ENCODE assay signal across 28 cellular contexts in the genomic region with DNA sequence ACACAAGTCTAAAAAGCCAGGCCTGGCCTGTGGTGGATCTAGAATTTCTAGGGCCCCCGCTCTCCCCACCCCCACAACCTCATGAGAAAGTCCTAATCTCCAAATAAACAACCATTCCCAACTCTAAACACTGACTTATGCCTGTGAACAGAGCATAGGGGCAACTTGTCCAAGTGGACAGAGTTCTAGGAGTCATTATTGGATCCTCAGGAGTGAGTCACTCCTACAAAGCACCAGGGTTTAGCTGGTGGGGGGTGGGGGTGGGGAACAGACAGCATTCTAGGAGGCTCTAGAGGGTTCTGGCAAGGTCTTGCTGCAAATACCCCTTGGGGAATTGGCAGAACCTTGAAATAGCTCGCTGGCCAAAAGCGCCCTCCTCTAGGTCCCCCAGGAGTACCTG.
DNase-seq lines count a peak whose midpoint lies in the region; ATAC-seq, FAIRE-seq and TF ChIP-seq lines count a peak whose summit lies in the region.
"Had no signal": no experiment of that assay in that cellular context is flagged by ENCODE, and none has a peak within 500 bp of the region (broad histone marks: within the 10 kb centered on the region; RNA-seq: fewer than 3 reads in every experiment).

No MANE protein-coding gene starts in this region.

- H3K4me1 ChIP-seq in mucosa of descending colon (ENCODE audit: low read depth) (no peaks in the 10 kb centered on the region), left lung (no peaks in the 10 kb centered on the region)
- H3K4me1 ChIP-seq: breast epithelium had no signal

- intact Hi-C loops in mucosa of descending colon (cut with DNase I, micrococcal nuclease) (no loop called here), left lung (cut with DNase I) (no loop called here)

- no peak for TF ChIP-seq POLR2A in H54 (IDR thresholded peaks at IDR 0.05; ENCODE audit: low read depth, low read length)

- TF ChIP-seq CTCF in mucosa of descending colon (IDR thresholded peaks at IDR 0.05) (no peak), left lung (IDR thresholded peaks at IDR 0.05) (no peak)

- H3K36me3 ChIP-seq in mucosa of descending colon (ENCODE audit: low read depth) (no peaks in the 10 kb centered on the region), left lung (no peaks in the 10 kb centered on the region)
- H3K36me3 ChIP-seq: breast epithelium, ovary, thoracic aorta had no signal

- peak overlapping the region; percentile 47 for H3K27ac ChIP-seq in cingulate gyrus (ENCODE audit: low read depth, low read length)
- no peak overlapping the region for H3K27ac ChIP-seq in left lung
- H3K27ac ChIP-seq: breast epithelium, HL-60, ovary, thoracic aorta, VCaP had no signal

- no peak overlapping the region for H3K4me3 ChIP-seq in mucosa of descending colon
- H3K4me3 ChIP-seq in left lung = no peak overlapping the region
- H3K4me3 ChIP-seq: breast epithelium, ovary, thoracic aorta had no signal

- DNase-seq in A172 (ENCODE audit: low spot score) (peak; percentile 5), H54 (ENCODE audit: insufficient read length, low spot score) (peak; percentile 40), mucosa of descending colon (no peak), medulla oblongata (ENCODE audit: extremely low spot score) (no peak), left lung (no peak)
- DNase-seq in central memory CD4-positive, alpha-beta T cell = no peak
- DNase-seq: 8988T; activated CD4-positive, alpha-beta T cell treated with anti-CD3 and anti-CD28 coated beads for 36 hours; CD4-positive, alpha-beta T cell; DND-41; effector CD4-positive, alpha-beta T cell; GOT3; Kasumi-1; left ventricle myocardium superior; natural killer cell; NCI-H1436 treated with DMSO at 0.1 percent for 48 hours; NCI-H2107; ovary; stimulated activated CD8-positive, alpha-beta memory T cell treated with anti-CD3 and anti-CD28 coated beads, Interleukin-4, amount 100 ng/mL, for 48 hours had no signal

- H3K9me3 ChIP-seq in mucosa of descending colon (no peaks in the 10 kb centered on the region), left lung (no peaks in the 10 kb centered on the region)
- H3K9me3 ChIP-seq: ovary, thoracic aorta had no signal

- ATAC-seq in mucosa of descending colon (peak; percentile 18), left lung (no peak), GM21737 (IDR thresholded peaks at IDR 0.05; ENCODE audit: unreplicated experiment) (no peak)
- ATAC-seq: activated CD4-positive, alpha-beta T cell treated with anti-CD3 and anti-CD28 coated beads for 36 hours; activated T-helper 17 cell treated with anti-CD3 and anti-CD28 coated beads, Interleukin-2, amount 50 U/mL, for 72 hours; left ventricle myocardium superior; natural killer cell had no signal

- FAIRE-seq in H54 (lab: Jason Lieb, UNC) = no peak
- FAIRE-seq: colon, islet of Langerhans had no signal

- H3K27me3 ChIP-seq in left lung = peaks cover 0 to 21% of the 10 kb centered on the region in 2 donors
- H3K27me3 ChIP-seq: breast epithelium, ovary had no signal

Comparison
In these comparisons a context has a peak if more than half of its experiments do, and no peak if none do; other contexts are left out.
1. DNase-seq: peak in A172 (single experiment) and H54 (single experiment); none in mucosa of descending colon (0 of 3), medulla oblongata (single experiment), left lung (0 of 2) and central memory CD4-positive, alpha-beta T cell (single experiment).